ENCODE assay signal across 8 cellular contexts in genomic region chr7:116630932-116631449, GRCh38. TPM values are rescaled to one million over a fixed set of nuclear protein-coding genes. Genes with fewer than 3 reads are reported as not detected.
A peak's percentile ranks its signal among the peaks of the same experiment; 100 is the strongest.
DNase-seq lines count a peak whose midpoint lies in the region; ATAC-seq lines count a peak whose summit lies in the region.

No MANE protein-coding gene starts in this region.

- ATAC-seq in GM19324 (IDR thresholded peaks at IDR 0.05; ENCODE audit: low FRiP score, unreplicated experiment) (peak; percentile 73), HG03520 (IDR thresholded peaks at IDR 0.05; ENCODE audit: unreplicated experiment) (peak; percentile 55), left colon (peak; percentile 98), GM18858 (IDR thresholded peaks at IDR 0.05; ENCODE audit: unreplicated experiment) (no peak), GM21737 (IDR thresholded peaks at IDR 0.05; ENCODE audit: unreplicated experiment) (no peak)
- ATAC-seq in activated T-helper 17 cell treated with anti-CD3 and anti-CD28 coated beads, Interleukin-2, amount 50 U/mL, for 72 hours (replicated peaks) = peak; percentile 6

- no peaks in the 10 kb centered on the region for H3K4me1 Mint-ChIP-seq in activated T-helper 17 cell treated with anti-CD3 and anti-CD28 coated beads, Interleukin-2, amount 50 U/mL, for 72 hours

- intact Hi-C loops in left colon (cut with DNase I, micrococcal nuclease) = no loop called here

- H3K9me3 Mint-ChIP-seq in activated T-helper 17 cell treated with anti-CD3 and anti-CD28 coated beads, Interleukin-2, amount 50 U/mL, for 72 hours = no peaks in the 10 kb centered on the region

- no peaks in the 10 kb centered on the region for H3K36me3 Mint-ChIP-seq in activated T-helper 17 cell treated with anti-CD3 and anti-CD28 coated beads, Interleukin-2, amount 50 U/mL, for 72 hours (ENCODE audit: low read depth)

- no peak overlapping the region for H3K4me3 Mint-ChIP-seq in activated T-helper 17 cell treated with anti-CD3 and anti-CD28 coated beads, Interleukin-2, amount 50 U/mL, for 72 hours

- DNase-seq in left colon (peak; percentile 82 to 91), NCI-H524 (lab: John Stamatoyannopoulos, UW) (no peak), NAMALWA (ENCODE audit: low spot score) (no peak)

- no peak overlapping the region for H3K27ac Mint-ChIP-seq in activated T-helper 17 cell treated with anti-CD3 and anti-CD28 coated beads, Interleukin-2, amount 50 U/mL, for 72 hours

- H3K27me3 Mint-ChIP-seq in activated T-helper 17 cell treated with anti-CD3 and anti-CD28 coated beads, Interleukin-2, amount 50 U/mL, for 72 hours = peaks cover 8% of the 10 kb centered on the region

RNA-seq across cellular contexts. Expression of gene MET, which starts 41.0 kb away (rescaled TPM):
- 1 to 10 TPM in 1 of 2 donors, under 1 TPM in 1; 0.08 to 1.6 TPM for total RNA-seq in activated T-helper 17 cell treated with anti-CD3 and anti-CD28 coated beads, Interleukin-2, amount 50 U/mL, for 72 hours
- 10 to 100 TPM; 41.2 TPM for total RNA-seq in left colon

Comparison
In these comparisons a context has a peak if more than half of its experiments do, and no peak if none do; other contexts are left out.
1. ATAC-seq: peak in GM19324 (single experiment), HG03520 (single experiment), activated T-helper 17 cell treated with anti-CD3 and anti-CD28 coated beads, Interleukin-2, amount 50 U/mL, for 72 hours (single experiment) and left colon (single experiment); none in GM18858 (single experiment) and GM21737 (single experiment).
2. DNase-seq: peak in left colon (2 of 2); none in NCI-H524 (0 of 2) and NAMALWA (single experiment).
3. RNA of gene MET, which starts 41.0 kb away (total RNA-seq): 41.2 TPM in left colon; 0.08 to 1.6 TPM in activated T-helper 17 cell treated with anti-CD3 and anti-CD28 coated beads, Interleukin-2, amount 50 U/mL, for 72 hours; every median in the first group is over 10 times any median in the second.